Comparison of ENCODE assay signal across 19 cellular contexts in genomic region chr2:240364961-240365775, GRCh38.
"Had no signal": no experiment of that assay in that cellular context is flagged by ENCODE, and none has a peak within 500 bp of the region (broad histone marks: within the 10 kb centered on the region; RNA-seq: fewer than 3 reads in every experiment).

No MANE protein-coding gene starts in this region.

- H3K27me3 Mint-ChIP-seq: activated naive CD8-positive, alpha-beta T cell treated with anti-CD3 and anti-CD28 coated beads, Interleukin-2, amount 50 U/mL, for 24 hours; dendritic cell treated with granulocyte-macrophage colony-stimulating factor and Interleukin-4, amounts not matched to agents 40 ng/mL and 50 ng/mL, for 4 days had no signal

- H3K4me3 ChIP-seq: cardiac muscle cell, left lung, vagina had no signal

- H3K27ac ChIP-seq: cardiac muscle cell, left lung, vagina had no signal

- H3K27ac Mint-ChIP-seq: activated CD4-positive, alpha-beta memory T cell treated with anti-CD3 and anti-CD28 coated beads for 36 hours; activated naive CD8-positive, alpha-beta T cell treated with anti-CD3 and anti-CD28 coated beads, Interleukin-2, amount 50 U/mL, for 24 hours; activated T-cell treated with anti-CD3 and anti-CD28 coated beads, Interleukin-2, amount 50 U/mL, for 72 hours; dendritic cell treated with granulocyte-macrophage colony-stimulating factor and Interleukin-4, amounts not matched to agents 40 ng/mL and 50 ng/mL, for 4 days; stimulated activated naive B cell treated with anti-CD40 and anti-IgM and Interleukin-4, amounts not matched to agents 10 μg/mL and 1 μg/mL and 100 μg/mL, for 72 hours; T-helper 1 cell treated with Interleukin-12 subunit alpha and Interleukin-12 subunit beta and Interleukin-4 antibody, amounts not matched to agents 30 μg/mL and 1 μg/mL, for 36 hours had no signal

- H3K4me3 Mint-ChIP-seq: activated CD4-positive, alpha-beta memory T cell treated with anti-CD3 and anti-CD28 coated beads for 36 hours; activated naive CD8-positive, alpha-beta T cell treated with anti-CD3 and anti-CD28 coated beads, Interleukin-2, amount 50 U/mL, for 24 hours; activated T-cell treated with anti-CD3 and anti-CD28 coated beads, Interleukin-2, amount 50 U/mL, for 72 hours; dendritic cell treated with granulocyte-macrophage colony-stimulating factor and Interleukin-4, amounts not matched to agents 40 ng/mL and 50 ng/mL, for 4 days; nephron; stimulated activated naive B cell treated with anti-CD40 and anti-IgM and Interleukin-4, amounts not matched to agents 10 μg/mL and 1 μg/mL and 100 μg/mL, for 72 hours; T-helper 1 cell treated with Interleukin-12 subunit alpha and Interleukin-12 subunit beta and Interleukin-4 antibody, amounts not matched to agents 30 μg/mL and 1 μg/mL, for 36 hours had no signal

- DNase-seq: activated CD4-positive, alpha-beta memory T cell treated with anti-CD3 and anti-CD28 coated beads for 36 hours; activated CD4-positive, alpha-beta T cell treated with anti-CD3 and anti-CD28 coated beads for 48 hours; activated effector memory CD4-positive, alpha-beta T cell treated with Interleukin-2 at 50 U/mL for 16 hours; activated naive CD4-positive, alpha-beta T cell treated with anti-CD3 and anti-CD28 coated beads, Interleukin-2, amount 50 U/mL, for 16 hours; activated naive CD8-positive, alpha-beta T cell treated with anti-CD3 and anti-CD28 coated beads, Interleukin-2, amount 50 U/mL, for 24 hours; activated T-cell treated with anti-CD3 and anti-CD28 coated beads, Interleukin-2, amount 50 U/mL, for 72 hours; effector CD4-positive, alpha-beta T cell; midbrain; occipital lobe; stimulated activated CD4-positive, alpha-beta T cell treated with anti-CD3 and anti-CD28 coated beads, Interleukin-2, amount 100 ng/mL, for 48 hours; stimulated activated CD8-positive, alpha-beta memory T cell treated with anti-CD3 and anti-CD28 coated beads, Interleukin-4, amount 100 ng/mL, for 48 hours; stimulated activated naive B cell treated with anti-CD40 and anti-IgM and Interleukin-4, amounts not matched to agents 10 μg/mL and 1 μg/mL and 100 μg/mL, for 72 hours; trophoblast cell had no signal

- H3K36me3 Mint-ChIP-seq: activated CD4-positive, alpha-beta memory T cell treated with anti-CD3 and anti-CD28 coated beads for 36 hours had no signal

- ATAC-seq: activated naive CD8-positive, alpha-beta T cell treated with anti-CD3 and anti-CD28 coated beads, Interleukin-2, amount 50 U/mL, for 24 hours; activated T-cell treated with anti-CD3 and anti-CD28 coated beads, Interleukin-2, amount 50 U/mL, for 72 hours; left lung; stimulated activated naive B cell treated with anti-CD40 and anti-IgM and Interleukin-4, amounts not matched to agents 10 μg/mL and 1 μg/mL and 100 μg/mL, for 72 hours had no signal

- H3K4me1 Mint-ChIP-seq: activated naive CD8-positive, alpha-beta T cell treated with anti-CD3 and anti-CD28 coated beads, Interleukin-2, amount 50 U/mL, for 24 hours had no signal

- H3K9me3 ChIP-seq: vagina had no signal

- H3K27me3 ChIP-seq: cardiac muscle cell, left lung, vagina had no signal
